ENCODE assay signal across 8 cellular contexts in genomic region chr7:44748948-44749731, GRCh38. TPM values are rescaled to one million over a fixed set of nuclear protein-coding genes. Genes with fewer than 3 reads are reported as not detected.
DNase-seq lines count a peak whose midpoint lies in the region; ATAC-seq and TF ChIP-seq lines count a peak whose summit lies in the region.

No MANE protein-coding gene starts in this region.

- peak; percentile 15 for ATAC-seq in HG02610 (IDR thresholded peaks at IDR 0.05; ENCODE audit: unreplicated experiment)

- H3K27ac Mint-ChIP-seq in activated naive CD4-positive, alpha-beta T cell treated with anti-CD3 and anti-CD28 coated beads for 36 hours, result peak overlapping the region; percentile 20
- H3K27ac Mint-ChIP-seq in nephron progenitor cell, result no peak overlapping the region

- no peak overlapping the region for H2AFZ ChIP-seq in OCI-LY1 (ENCODE audit: low read length)

- H3K4me3 Mint-ChIP-seq in activated naive CD4-positive, alpha-beta T cell treated with anti-CD3 and anti-CD28 coated beads for 36 hours, result peak overlapping the region; percentile 82
- H3K4me3 Mint-ChIP-seq in nephron progenitor cell, result peak overlapping the region; percentile 90

- H4K20me1 ChIP-seq in OCI-LY1 (ENCODE audit: insufficient read depth, low read length), result no peaks in the 10 kb centered on the region

- no peaks in the 10 kb centered on the region for H3K9me3 ChIP-seq in OCI-LY1 (ENCODE audit: low read length)

- H3K4me1 ChIP-seq in OCI-LY1 (ENCODE audit: insufficient read depth, low read length, severe bottlenecking), result peaks cover 43% of the 10 kb centered on the region

- H3K27ac ChIP-seq in OCI-LY1 (ENCODE audit: low read depth, low read length, poor library complexity, severe bottlenecking), result peak overlapping the region; percentile 76
- peak overlapping the region in 56 of 59 donors; percentile 16 to 97 (median 77) for H3K27ac ChIP-seq in dorsolateral prefrontal cortex

- 0 out of 2 replicates have a peak, but pooled peaks cover 4% of the 10 kb centered on the region for H3F3A ChIP-seq in OCI-LY1 (ENCODE audit: insufficient read depth, low read length)

- H3K4me3 ChIP-seq in OCI-LY1 (ENCODE audit: low read depth, low read length, poor library complexity, severe bottlenecking), result peak overlapping the region; percentile 85
- peak overlapping the region; percentile 66 to 97 (median 86) for H3K4me3 ChIP-seq in dorsolateral prefrontal cortex

- peaks cover 16% of the 10 kb centered on the region; the same call in 1 of the 2 replicates for H3K79me2 ChIP-seq in OCI-LY1 (ENCODE audit: insufficient read depth, low read length)

- CTCF ChIA-PET in activated naive CD4-positive, alpha-beta T cell treated with anti-CD3 and anti-CD28 coated beads for 36 hours (lab: Charles Lee), result interaction anchor here (1.0 to 2.1 kb wide), 4 partner anchors 15 to 184 kb away, joined by 3 to 9 read pairs (median 4); no protein-coding TSS in a partner anchor

- H3K9me2 ChIP-seq in OCI-LY1 (ENCODE audit: low read depth, low read length), result no peaks in the 10 kb centered on the region

- H3K9me3 Mint-ChIP-seq in activated naive CD4-positive, alpha-beta T cell treated with anti-CD3 and anti-CD28 coated beads for 36 hours, result no peaks in the 10 kb centered on the region
- H3K9me3 Mint-ChIP-seq in nephron progenitor cell, result no peaks in the 10 kb centered on the region

- H3K27me3 Mint-ChIP-seq in activated naive CD4-positive, alpha-beta T cell treated with anti-CD3 and anti-CD28 coated beads for 36 hours (ENCODE audit: low read depth), result no peaks in the 10 kb centered on the region
- peaks cover 2% of the 10 kb centered on the region for H3K27me3 Mint-ChIP-seq in nephron progenitor cell (ENCODE audit: low read depth, poor library complexity)

- H3K4me1 Mint-ChIP-seq in activated naive CD4-positive, alpha-beta T cell treated with anti-CD3 and anti-CD28 coated beads for 36 hours (ENCODE audit: low read depth), result peaks cover 43% of the 10 kb centered on the region
- H3K4me1 Mint-ChIP-seq in nephron progenitor cell, result peaks cover 51% of the 10 kb centered on the region

- intact Hi-C loops in activated naive CD4-positive, alpha-beta T cell treated with anti-CD3 and anti-CD28 coated beads for 36 hours (cut with micrococcal nuclease), result loop anchor here (1.0 kb wide), 9 partner anchors 14 to 250 kb away; partner anchors contain the start of genes H2AZ2, MYO1G, OGDH and PPIA
- intact Hi-C loops in dorsolateral prefrontal cortex (cut with DNase I), result loop anchor here (1.0 to 5.0 kb wide), 4 partner anchors 47 to 142 kb away; partner anchors contain the start of genes OGDH (in 2 of the 2), PPIA (in 2 of the 2) and H2AZ2 (in 1 of the 2)

- peak overlapping the region; percentile 78 for H3K4me2 ChIP-seq in OCI-LY1 (ENCODE audit: low read length)

- H3K9ac ChIP-seq in OCI-LY1 (ENCODE audit: low read length), result peak overlapping the region; percentile 74

- H3K27me3 ChIP-seq in OCI-LY1 (ENCODE audit: insufficient read depth, low read length) (no peaks in the 10 kb centered on the region), dorsolateral prefrontal cortex (no peaks in the 10 kb centered on the region)

- TF ChIP-seq CTCF in OCI-LY1 (IDR thresholded peaks at IDR 0.05; ENCODE audit: low read length) (no peak), dorsolateral prefrontal cortex (IDR thresholded peaks at IDR 0.05 in 54 of 56, conservative IDR thresholded peaks at IDR 0.05 in 2 of 56; ENCODE audit: low read depth in 1 of 56, partially characterized antibody in 56 of 56) (no peak), nephron progenitor cell (IDR thresholded peaks at IDR 0.05) (no peak)

- peaks cover 9% of the 10 kb centered on the region for H3K36me3 Mint-ChIP-seq in activated naive CD4-positive, alpha-beta T cell treated with anti-CD3 and anti-CD28 coated beads for 36 hours (ENCODE audit: low read depth)
- H3K36me3 Mint-ChIP-seq in nephron progenitor cell (ENCODE audit: low read depth), result peaks cover 10% of the 10 kb centered on the region

- H3K36me3 ChIP-seq in OCI-LY1 (ENCODE audit: insufficient read depth, low read length), result no peaks in the 10 kb centered on the region

- DNase-seq in activated naive CD4-positive, alpha-beta T cell treated with anti-CD3 and anti-CD28 coated beads for 36 hours, result peak; percentile 21
- no peak for DNase-seq in activated naive CD4-positive, alpha-beta T cell treated with Interleukin-2 at 50 U/mL for 16 hours
- peak in 1 of 10 donors; percentile 49 for DNase-seq in dorsolateral prefrontal cortex
- DNase-seq in nephron progenitor cell, result peak; percentile 29
- DNase-seq in SKM-1 treated with dmso at 0.1 percent for 144 hours (lab: John Stamatoyannopoulos, UW; ENCODE audit: unreplicated experiment), result no peak
- no peak for DNase-seq in NOMO-1 (lab: John Stamatoyannopoulos, UW; ENCODE audit: unreplicated experiment in 2 of 2)

RNA-seq across cellular contexts. Expression of gene ZMIZ2, which starts 0.5 kb away (rescaled TPM):
- total RNA-seq in activated naive CD4-positive, alpha-beta T cell treated with anti-CD3 and anti-CD28 coated beads for 36 hours, result 10 to 100 TPM; 83.1 to 86.5 TPM
- total RNA-seq in dorsolateral prefrontal cortex, result 100 to 1,000 TPM; 106 to 231 (median 160) TPM

RNA-seq across cellular contexts. Expression of gene PPIA, which starts 47.3 kb away (rescaled TPM):
- total RNA-seq in activated naive CD4-positive, alpha-beta T cell treated with anti-CD3 and anti-CD28 coated beads for 36 hours, result 1,000 to 10,000 TPM; 3,406 to 3,423 TPM
- total RNA-seq in dorsolateral prefrontal cortex, result 1,000 to 10,000 TPM in 90 of 120 experiments, 100 to 1,000 TPM in 30; 527 to 1,424 (median 1,151) TPM

Comparison
In these comparisons a context has a peak if more than half of its experiments do, and no peak if none do; other contexts are left out.
1. DNase-seq: peak in activated naive CD4-positive, alpha-beta T cell treated with anti-CD3 and anti-CD28 coated beads for 36 hours (single experiment) and nephron progenitor cell (single experiment); none in activated naive CD4-positive, alpha-beta T cell treated with Interleukin-2 at 50 U/mL for 16 hours (single experiment), SKM-1 treated with dmso at 0.1 percent for 144 hours (single experiment) and NOMO-1 (0 of 2).